1 cellular context compared by ENCODE assay signal in the genomic region with DNA sequence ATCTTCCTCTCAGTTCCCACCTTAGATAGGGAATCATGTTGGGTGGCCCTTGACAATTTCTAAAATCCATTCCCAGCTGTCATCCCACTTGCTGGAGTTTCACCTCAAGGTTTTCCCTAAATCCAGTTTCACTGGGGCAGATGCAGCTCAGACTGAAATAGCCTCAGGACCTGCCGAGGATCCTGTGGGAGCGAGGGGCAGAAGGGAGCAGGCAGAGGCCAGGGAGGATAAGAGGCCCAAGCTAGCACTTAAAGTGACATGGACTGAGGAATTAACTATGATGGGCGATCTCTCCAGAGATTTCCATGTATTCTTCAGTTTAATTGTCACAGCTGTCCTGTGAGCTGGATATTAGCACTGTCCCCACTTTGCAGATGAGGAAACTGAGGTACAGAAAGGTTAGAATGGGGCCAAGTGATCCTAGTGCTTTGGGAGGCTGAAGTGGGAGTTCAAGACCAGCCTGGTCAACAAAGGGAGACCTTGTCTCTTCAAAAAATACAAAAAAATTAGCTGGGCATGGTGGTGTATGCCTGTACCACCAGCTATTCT.
TF ChIP-seq lines count a peak whose summit lies in the region.

No MANE protein-coding gene starts in this region.

TF ChIP-seq in HCT116, 20 proteins besides CTCF, POLR2A, EP300 and RAD21:
- TF ChIP-seq TCF7L2 (IDR thresholded peaks at IDR 0.05; ENCODE audit: borderline replicate concordance, extremely low read depth, insufficient read depth, insufficient read length), result no peak
- TF ChIP-seq JUND (IDR thresholded peaks at IDR 0.05), result no peak
- TF ChIP-seq EZH2phosphoT487 (IDR thresholded peaks at IDR 0.05; ENCODE audit: borderline replicate concordance), result no peak
- no peak for TF ChIP-seq ELF1 (IDR thresholded peaks at IDR 0.05; ENCODE audit: borderline replicate concordance, low read depth)
- TF ChIP-seq CEBPB (IDR thresholded peaks at IDR 0.05; ENCODE audit: low read depth), result no peak
- TF ChIP-seq YY1 (IDR thresholded peaks at IDR 0.05; ENCODE audit: extremely low read depth, insufficient replicate concordance, low read depth, low read length), result no peak
- no peak for TF ChIP-seq ZNF274 (IDR thresholded peaks at IDR 0.05; ENCODE audit: low read depth, low read length)
- TF ChIP-seq SRF (IDR thresholded peaks at IDR 0.05; ENCODE audit: low read depth), result no peak
- TF ChIP-seq, protein P1, sequence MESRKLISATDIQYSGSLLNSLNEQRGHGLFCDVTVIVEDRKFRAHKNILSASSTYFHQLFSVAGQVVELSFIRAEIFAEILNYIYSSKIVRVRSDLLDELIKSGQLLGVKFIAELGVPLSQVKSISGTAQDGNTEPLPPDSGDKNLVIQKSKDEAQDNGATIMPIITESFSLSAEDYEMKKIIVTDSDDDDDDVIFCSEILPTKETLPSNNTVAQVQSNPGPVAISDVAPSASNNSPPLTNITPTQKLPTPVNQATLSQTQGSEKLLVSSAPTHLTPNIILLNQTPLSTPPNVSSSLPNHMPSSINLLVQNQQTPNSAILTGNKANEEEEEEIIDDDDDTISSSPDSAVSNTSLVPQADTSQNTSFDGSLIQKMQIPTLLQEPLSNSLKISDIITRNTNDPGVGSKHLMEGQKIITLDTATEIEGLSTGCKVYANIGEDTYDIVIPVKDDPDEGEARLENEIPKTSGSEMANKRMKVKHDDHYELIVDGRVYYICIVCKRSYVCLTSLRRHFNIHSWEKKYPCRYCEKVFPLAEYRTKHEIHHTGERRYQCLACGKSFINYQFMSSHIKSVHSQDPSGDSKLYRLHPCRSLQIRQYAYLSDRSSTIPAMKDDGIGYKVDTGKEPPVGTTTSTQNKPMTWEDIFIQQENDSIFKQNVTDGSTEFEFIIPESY (IDR thresholded peaks at IDR 0.05; ENCODE audit: extremely low read depth, insufficient replicate concordance, low read length), result no peak
